ENCODE assay signal across 13 cellular contexts in genomic region chr1:217718873-217719272, GRCh38.
DNase-seq lines count a peak whose midpoint lies in the region; TF ChIP-seq lines count a peak whose summit lies in the region.
"Had no signal": no experiment of that assay in that cellular context is flagged by ENCODE, and none has a peak within 500 bp of the region (broad histone marks: within the 10 kb centered on the region; RNA-seq: fewer than 3 reads in every experiment).

No MANE protein-coding gene starts in this region.

- no peak overlapping the region for H3K4me3 ChIP-seq in GM23248
- H3K4me3 ChIP-seq in PC-9 = no peak overlapping the region
- H3K4me3 ChIP-seq: lung, prostate gland had no signal

- H3K9me2 ChIP-seq in GM23248 (ENCODE audit: insufficient read depth) (no peaks in the 10 kb centered on the region), PC-9 (ENCODE audit: insufficient read depth) (no peaks in the 10 kb centered on the region)

- in situ Hi-C loops in GM23248 (cut with MboI) = no loop called here

- H3K4me2 ChIP-seq in GM23248 (ENCODE audit: unreplicated experiment) (no peak overlapping the region), PC-9 (no peak overlapping the region)

- CTCF ChIA-PET in PC-9 (lab: Charles Lee) = no interaction called here

- intact Hi-C loops in PC-9 (cut with micrococcal nuclease; ENCODE audit: unreplicated experiment) = no loop called here

- H3K36me3 ChIP-seq in GM23248 (ENCODE audit: low read depth) (no peaks in the 10 kb centered on the region), PC-9 (ENCODE audit: low read depth) (no peaks in the 10 kb centered on the region)
- H3K36me3 ChIP-seq: prostate gland had no signal

- DNase-seq in AML-193 (lab: John Stamatoyannopoulos, UW) (peak; percentile 5), GM23248 (peak; percentile 23), PC-9 (peak; percentile 23 to 56), glutamatergic neuron (no peak), retina (no peak), erythroblast (lab: John Stamatoyannopoulos, UW) (no peak), D341Med (ENCODE audit: low spot score) (no peak)
- no peak for DNase-seq in activated effector memory CD4-positive, alpha-beta T cell treated with anti-CD3 and anti-CD28 coated beads, Interleukin-2, amount 50 U/mL, for 16 hours
- DNase-seq: central memory CD4-positive, alpha-beta T cell; COR-L47; NCI-H1105 had no signal

- H3K4me3 Mint-ChIP-seq in glutamatergic neuron (ENCODE audit: unreplicated experiment) = no peak overlapping the region

- H3K27me3 ChIP-seq in GM23248 (replicated peaks; ENCODE audit: insufficient read depth) (no peaks in the 10 kb centered on the region), PC-9 (ENCODE audit: insufficient read depth, low read depth) (no peaks in the 10 kb centered on the region)

- H2AFZ ChIP-seq in GM23248 (no peak overlapping the region), PC-9 (no peak overlapping the region)

- WGBS in GM23248 (ENCODE audit: low coverage in 1 of 2, low lambda C conversion rate in 2 of 2, missing lambda C conversion rate in 2 of 2), 2 experiments = 37 to 42% methylated on average over 2 of the region's 2 CpGs

- H3K9me3 ChIP-seq in GM23248 (ENCODE audit: low read depth) (no peaks in the 10 kb centered on the region), PC-9 (ENCODE audit: insufficient read depth, low read depth) (no peaks in the 10 kb centered on the region)
- H3K9me3 ChIP-seq: prostate gland had no signal

- no peak for TF ChIP-seq POLR2A in erythroblast (IDR thresholded peaks at IDR 0.05; ENCODE audit: low read length)

- POLR2A ChIA-PET in PC-9 (lab: Charles Lee; ENCODE audit: unreplicated experiment) = no interaction called here

- H4K20me1 ChIP-seq in GM23248 (ENCODE audit: insufficient read depth) = no peaks in the 10 kb centered on the region
- no peaks in the 10 kb centered on the region for H4K20me1 ChIP-seq in PC-9 (ENCODE audit: insufficient read depth)

- no peak overlapping the region for H3K27ac Mint-ChIP-seq in glutamatergic neuron (ENCODE audit: unreplicated experiment)

- BruUV-seq in PC-9 (replicated peaks; lab: Mats Ljungman, UMichigan) = no TSS peak

- no peak overlapping the region for H3K9ac ChIP-seq in GM23248

- no peaks in the 10 kb centered on the region for H3K27me3 Mint-ChIP-seq in glutamatergic neuron (ENCODE audit: unreplicated experiment)

- H3K79me2 ChIP-seq in GM23248 (ENCODE audit: insufficient read depth) = no peaks in the 10 kb centered on the region
- H3K79me2 ChIP-seq in PC-9 (ENCODE audit: low read depth) = no peaks in the 10 kb centered on the region

- no peaks in the 10 kb centered on the region for H3K4me1 Mint-ChIP-seq in glutamatergic neuron (ENCODE audit: low read depth, unreplicated experiment)

- H3K4me1 ChIP-seq in GM23248 (ENCODE audit: insufficient read depth) = no peaks in the 10 kb centered on the region
- 0 out of 2 replicates have a peak, but pooled peaks cover 10% of the 10 kb centered on the region for H3K4me1 ChIP-seq in PC-9 (replicated peaks; ENCODE audit: insufficient read depth)
- H3K4me1 ChIP-seq: prostate gland had no signal

- no peaks in the 10 kb centered on the region for H3K36me3 Mint-ChIP-seq in glutamatergic neuron (ENCODE audit: unreplicated experiment)

- H3K27ac ChIP-seq in GM23248 = no peak overlapping the region
- no peak overlapping the region for H3K27ac ChIP-seq in PC-9
- H3K27ac ChIP-seq: prostate gland had no signal

- no peaks in the 10 kb centered on the region for H3F3A ChIP-seq in GM23248 (ENCODE audit: insufficient read depth)
- no peaks in the 10 kb centered on the region for H3F3A ChIP-seq in PC-9 (ENCODE audit: insufficient read depth, low read depth)

- H3K9me3 Mint-ChIP-seq in glutamatergic neuron (ENCODE audit: unreplicated experiment) = no peaks in the 10 kb centered on the region

- TF ChIP-seq CTCF in PC-9 (conservative IDR thresholded peaks at IDR 0.05) = peak; percentile 37; the same call in 1 of the 2 replicates
- TF ChIP-seq CTCF in glutamatergic neuron (IDR thresholded peaks at IDR 0.05; ENCODE audit: partially characterized antibody, unreplicated experiment) = peak; percentile 31

Comparison
In these comparisons a context has a peak if more than half of its experiments do, and no peak if none do; other contexts are left out.
1. DNase-seq: peak in AML-193 (2 of 2), GM23248 (single experiment) and PC-9 (2 of 2); none in glutamatergic neuron (single experiment), retina (single experiment), activated effector memory CD4-positive, alpha-beta T cell treated with anti-CD3 and anti-CD28 coated beads, Interleukin-2, amount 50 U/mL, for 16 hours (single experiment), erythroblast (0 of 2) and D341Med (single experiment).